In the genomic region with DNA sequence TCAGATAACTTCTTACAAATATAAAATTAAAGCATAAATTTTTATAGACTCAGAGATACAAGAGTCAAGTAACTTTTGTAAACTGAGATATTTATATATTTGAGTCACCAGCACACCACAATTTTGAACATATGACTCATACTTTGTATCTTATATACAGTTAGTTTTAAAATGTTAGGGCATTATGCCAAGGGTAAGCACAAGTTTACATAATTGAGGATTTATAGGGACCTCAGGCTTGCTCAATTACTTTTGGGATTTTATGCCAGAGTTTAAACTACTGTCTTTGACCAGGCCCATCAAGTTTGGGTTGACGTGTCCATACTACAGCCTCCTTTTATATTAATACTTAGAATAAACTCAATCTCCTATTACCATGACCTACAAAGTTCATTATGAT, we compare ENCODE assay signal across 20 cellular contexts. TPM values are rescaled to one million over a fixed set of nuclear protein-coding genes. Genes with fewer than 3 reads are reported as not detected.
DNase-seq lines count a peak whose midpoint lies in the region; FAIRE-seq and TF ChIP-seq lines count a peak whose summit lies in the region.
"Had no signal": no experiment of that assay in that cellular context is flagged by ENCODE, and none has a peak within 500 bp of the region (broad histone marks: within the 10 kb centered on the region; RNA-seq: fewer than 3 reads in every experiment).

No MANE protein-coding gene starts in this region.

- H2BK120ac ChIP-seq in neuronal stem cell (ENCODE audit: low read depth, low read length), result no peak overlapping the region

- no peak overlapping the region for H3K18ac ChIP-seq in neuronal stem cell (ENCODE audit: low read length)

- H4K91ac ChIP-seq in neuronal stem cell (ENCODE audit: low read depth, low read length, poor library complexity), result no peak overlapping the region

- H3K36me3 ChIP-seq in bronchial epithelial cell (ENCODE audit: control insufficient read depth, insufficient read depth, low read length) (no peaks in the 10 kb centered on the region), keratinocyte (ENCODE audit: control insufficient read depth in 2 of 2, extremely low read depth in 1 of 2, insufficient read depth in 2 of 2, low read length in 2 of 2) (no peaks in the 10 kb centered on the region), neuronal stem cell (replicated peaks in 1 of 2; ENCODE audit: control insufficient read depth in 2 of 2, insufficient read depth in 2 of 2, low read length in 2 of 2) (no peaks in the 10 kb centered on the region)
- H3K36me3 ChIP-seq: upper lobe of left lung had no signal

- H2AFZ ChIP-seq in keratinocyte (ENCODE audit: control insufficient read depth, low read length), result no peak overlapping the region
- H2AFZ ChIP-seq in neuronal stem cell (ENCODE audit: low read length), result no peak overlapping the region

- no peak overlapping the region for H2BK12ac ChIP-seq in neuronal stem cell (ENCODE audit: low read length)

- H3K9me3 ChIP-seq in keratinocyte (ENCODE audit: control insufficient read depth, low read depth, low read length) (no peaks in the 10 kb centered on the region), neuronal stem cell (replicated peaks in 1 of 2; ENCODE audit: control insufficient read depth in 2 of 2, insufficient read depth in 1 of 2, low read depth in 1 of 2, low read length in 2 of 2) (no peaks in the 10 kb centered on the region)
- H3K9me3 ChIP-seq: psoas muscle, upper lobe of left lung had no signal

- no peaks in the 10 kb centered on the region for H3K9me1 ChIP-seq in keratinocyte (ENCODE audit: control insufficient read depth, extremely low read depth, insufficient read depth, low read length)

- H3K9ac ChIP-seq in keratinocyte (ENCODE audit: control insufficient read depth, extremely low read depth, insufficient read depth, low read length) (no peak overlapping the region), neuronal stem cell (ENCODE audit: low read depth, low read length, poor library complexity) (no peak overlapping the region)

- H3K27me3 ChIP-seq in bronchial epithelial cell (ENCODE audit: control insufficient read depth, insufficient read depth, low read length) (no peaks in the 10 kb centered on the region), keratinocyte (ENCODE audit: control insufficient read depth, extremely low read depth, insufficient read depth, low read length) (no peaks in the 10 kb centered on the region), neuronal stem cell (ENCODE audit: control insufficient read depth in 3 of 3, insufficient read depth in 3 of 3, low read depth in 1 of 3, low read length in 3 of 3) (no peaks in the 10 kb centered on the region)
- H3K27me3 ChIP-seq: upper lobe of left lung had no signal

- no peak overlapping the region for H2BK15ac ChIP-seq in neuronal stem cell (ENCODE audit: low read length)

- no peak overlapping the region for H2BK5ac ChIP-seq in neuronal stem cell (ENCODE audit: low read length)

- no peak overlapping the region for H2AK5ac ChIP-seq in neuronal stem cell (ENCODE audit: low read depth, low read length)

- H3K4me2 ChIP-seq in keratinocyte (ENCODE audit: control insufficient read depth, extremely low read depth, insufficient read depth, low read depth, low read length) (peak overlapping the region; percentile 27), neuronal stem cell (ENCODE audit: insufficient read depth, low read length, poor library complexity, severe bottlenecking) (no peak overlapping the region)

- WGBS in neuronal stem cell (ENCODE audit: extremely low coverage in 2 of 2, insufficient read length in 2 of 2, insufficient replicate concordance in 1 of 2), 2 donors, result no CpG with 5 or more reads among the region's 1 CpG

- H3K4ac ChIP-seq in neuronal stem cell (ENCODE audit: low read length), result no peak overlapping the region

- H3K4me1 ChIP-seq in keratinocyte (ENCODE audit: control insufficient read depth, extremely low read depth, insufficient read depth, low read length) (peaks cover 7% of the 10 kb centered on the region), neuronal stem cell (ENCODE audit: control insufficient read depth in 2 of 2, insufficient read depth in 1 of 2, low read depth in 1 of 2, low read length in 2 of 2) (no peaks in the 10 kb centered on the region)
- H3K4me1 ChIP-seq: psoas muscle, upper lobe of left lung had no signal

- no peaks in the 10 kb centered on the region for H3K79me1 ChIP-seq in neuronal stem cell (ENCODE audit: low read depth, low read length)

- peak; percentile 7 for DNase-seq in COLO829 (ENCODE audit: low spot score)
- DNase-seq in MV-4-11 (lab: John Stamatoyannopoulos, UW), result peak; percentile 13
- peak; percentile 85 for DNase-seq in bronchial epithelial cell (ENCODE audit: low read depth)
- no peak for DNase-seq in keratinocyte (ENCODE audit: low read depth, low spot score)
- no peak for DNase-seq in neuronal stem cell (ENCODE audit: low spot score)
- no peak for DNase-seq in coronary artery (ENCODE audit: low spot score)
- DNase-seq in DMS153 (lab: John Stamatoyannopoulos, UW), result no peak
- no peak for DNase-seq in mucosa of gallbladder (ENCODE audit: low spot score)
- DNase-seq: activated CD4-positive, alpha-beta T cell treated with anti-CD3 and anti-CD28 coated beads for 36 hours; activated naive CD8-positive, alpha-beta T cell treated with anti-CD3 and anti-CD28 coated beads, Interleukin-2, amount 50 U/mL, for 24 hours; activated T-cell treated with anti-CD3 and anti-CD28 coated beads, Interleukin-2, amount 50 U/mL, for 24 hours; CD4-positive, alpha-beta T cell; GF-D8; glutamatergic neuron; NCI-H146; NCI-H446 treated with DMSO at 0.1 percent for 48 hours; psoas muscle; stimulated activated CD4-positive, alpha-beta T cell treated with anti-CD3 and anti-CD28 coated beads, Interleukin-4, amount 100 ng/mL, for 24 hours; upper lobe of left lung had no signal

- H3K4me3 ChIP-seq in bronchial epithelial cell (ENCODE audit: low read depth, low read length), result no peak overlapping the region
- H3K4me3 ChIP-seq in keratinocyte (ENCODE audit: control insufficient read depth in 2 of 3, extremely low read depth in 1 of 3, insufficient read depth in 2 of 3, low read depth in 1 of 3, low read length in 3 of 3), result no peak overlapping the region
- no peak overlapping the region for H3K4me3 ChIP-seq in neuronal stem cell (ENCODE audit: low read length in 2 of 2)
- no peak overlapping the region for H3K4me3 ChIP-seq in coronary artery
- H3K4me3 ChIP-seq: psoas muscle, upper lobe of left lung had no signal

- no peaks in the 10 kb centered on the region for H4K20me1 ChIP-seq in keratinocyte (ENCODE audit: control insufficient read depth, extremely low read depth, insufficient read depth, low read length)

- no peak overlapping the region for H3K23ac ChIP-seq in neuronal stem cell (ENCODE audit: low read depth, low read length, poor library complexity)

- TF ChIP-seq CTCF in bronchial epithelial cell (IDR thresholded peaks at IDR 0.05; ENCODE audit: insufficient read depth, low read length, severe bottlenecking), result no peak
- no peak for TF ChIP-seq CTCF in keratinocyte (optimal IDR thresholded peaks at IDR 0.05 in 1 of 3, IDR thresholded peaks at IDR 0.05 in 1 of 3, conservative IDR thresholded peaks at IDR 0.05 in 1 of 3; ENCODE audit: extremely low read depth in 1 of 3, insufficient read depth in 2 of 3, low read length in 3 of 3)
- no peak for TF ChIP-seq CTCF in coronary artery (IDR thresholded peaks at IDR 0.05)

- H4K8ac ChIP-seq in neuronal stem cell (ENCODE audit: low read depth, low read length), result no peak overlapping the region

- dilution Hi-C loops in keratinocyte (cut with MboI; ENCODE audit: extremely low pct_ligation_motif_present, low sequenced_read_pairs), result no loop called here

- no peaks in the 10 kb centered on the region for H3K79me2 ChIP-seq in keratinocyte (ENCODE audit: control insufficient read depth, insufficient read depth, low read length)

- H3K14ac ChIP-seq in neuronal stem cell (ENCODE audit: low read length), result no peak overlapping the region

- FAIRE-seq in bronchial epithelial cell (lab: Jason Lieb, UNC) (no peak), keratinocyte (lab: Jason Lieb, UNC) (no peak)
- FAIRE-seq: GM19239 had no signal

- no peak overlapping the region for H3K27ac ChIP-seq in keratinocyte (ENCODE audit: control insufficient read depth, insufficient read depth, low read length)
- no peak overlapping the region for H3K27ac ChIP-seq in neuronal stem cell (replicated peaks; ENCODE audit: low read length)
- H3K27ac ChIP-seq in coronary artery, result no peak overlapping the region
- H3K27ac ChIP-seq: psoas muscle, upper lobe of left lung had no signal

RNA-seq across cellular contexts. Expression of a gene that starts 7.4 kb away (rescaled TPM):
- 0.13 and 4.7 TPM in 2 replicates for total RNA-seq in bronchial epithelial cell
- 0.01 TPM in 1 of 3 replicates, not detected in the others for polyA plus RNA-seq in keratinocyte
- polyA plus RNA-seq in keratinocyte (2011; ENCODE audit: low read depth), result 0.15 TPM
- 0.01 TPM in 1 of 2 replicates, not detected in the other for polyA plus RNA-seq in keratinocyte (2011; cell fraction: cytosol; rRNA removed)
- polyA plus RNA-seq in keratinocyte (2011; cell fraction: nucleus; rRNA removed), result not detected in 2 replicates
- polyA plus RNA-seq in keratinocyte (2012; ENCODE audit: low replicate concordance), result not detected in 2 replicates
- polyA minus RNA-seq in keratinocyte, result not detected in 3 replicates
- not detected for polyA minus RNA-seq in keratinocyte (2011; cell fraction: cytosol; rRNA and poly(A)+ RNA removed)
- polyA minus RNA-seq in keratinocyte (2011; cell fraction: nucleus; rRNA and poly(A)+ RNA removed), result 0.23 TPM in 1 of 2 replicates, not detected in the other
- 0.10 TPM for polyA plus RNA-seq in neuronal stem cell (2013, experiment 1 of 2)
- polyA plus RNA-seq in neuronal stem cell (2013, experiment 2 of 2), result 0.10 TPM
- 99.0 TPM for total RNA-seq in mucosa of gallbladder
- total RNA-seq: activated CD4-positive, alpha-beta T cell treated with anti-CD3 and anti-CD28 coated beads for 36 hours; CD4-positive, alpha-beta T cell had no signal

Comparison
In these comparisons a context has a peak if more than half of its experiments do, and no peak if none do; other contexts are left out.
1. DNase-seq: peak in COLO829 (single experiment), MV-4-11 (single experiment) and bronchial epithelial cell (single experiment); none in keratinocyte (single experiment), neuronal stem cell (single experiment), coronary artery (single experiment), DMS153 (single experiment) and mucosa of gallbladder (single experiment).
2. RNA of a gene that starts 7.4 kb away (total RNA-seq): 99.0 TPM in mucosa of gallbladder (single experiment); 0.13 to 4.7 TPM in bronchial epithelial cell; every median in the first group is over 10 times any median in the second.